In genomic region chr11:68271023-68271780, GRCh38 we compare ENCODE assay signal across 1 cellular context.
TF ChIP-seq lines count a peak whose summit lies in the region.

No MANE protein-coding gene starts in this region.

TF ChIP-seq in K562, 482 proteins besides CTCF, POLR2A, EP300 and RAD21 (continued from another document and continues in another):
- TF ChIP-seq, protein P1, sequence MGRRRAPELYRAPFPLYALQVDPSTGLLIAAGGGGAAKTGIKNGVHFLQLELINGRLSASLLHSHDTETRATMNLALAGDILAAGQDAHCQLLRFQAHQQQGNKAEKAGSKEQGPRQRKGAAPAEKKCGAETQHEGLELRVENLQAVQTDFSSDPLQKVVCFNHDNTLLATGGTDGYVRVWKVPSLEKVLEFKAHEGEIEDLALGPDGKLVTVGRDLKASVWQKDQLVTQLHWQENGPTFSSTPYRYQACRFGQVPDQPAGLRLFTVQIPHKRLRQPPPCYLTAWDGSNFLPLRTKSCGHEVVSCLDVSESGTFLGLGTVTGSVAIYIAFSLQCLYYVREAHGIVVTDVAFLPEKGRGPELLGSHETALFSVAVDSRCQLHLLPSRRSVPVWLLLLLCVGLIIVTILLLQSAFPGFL (CRISPR knock-in tag; IDR thresholded peaks at IDR 0.05): no peak
- TF ChIP-seq ZNF146 (CRISPR knock-in tag; IDR thresholded peaks at IDR 0.05; ENCODE audit: unreplicated experiment) (no peak), ZNF354B (CRISPR knock-in tag; IDR thresholded peaks at IDR 0.05) (no peak), FOXK2 (conservative IDR thresholded peaks at IDR 0.05 in 1 of 2, IDR thresholded peaks at IDR 0.05 in 1 of 2; ENCODE audit: low read depth in 2 of 2) (peak; percentile 88 to 92), PTBP1 (IDR thresholded peaks at IDR 0.05; ENCODE audit: low read depth, low read length) (no peak), SRSF1 (IDR thresholded peaks at IDR 0.05; ENCODE audit: low read depth, low read length) (no peak), ZNF586 (CRISPR knock-in tag; conservative IDR thresholded peaks at IDR 0.05) (no peak), SMAD1 (IDR thresholded peaks at IDR 0.05; ENCODE audit: low read depth, low read length, partially characterized antibody) (no peak), MCM2 (IDR thresholded peaks at IDR 0.05; ENCODE audit: low read depth) (no peak), CREB5 (CRISPR knock-in tag; IDR thresholded peaks at IDR 0.05) (peak; percentile 53; the same call in 1 of the 2 replicates), MYC (IDR thresholded peaks at IDR 0.05; ENCODE audit: low read depth, low read length) (peak; percentile 83), MYC (CRISPR knock-in tag; IDR thresholded peaks at IDR 0.05; ENCODE audit: borderline replicate concordance, low read depth) (0 out of 2 replicates have a peak, but pooled peaks have one; percentile 30), SMAD3 (CRISPR knock-in tag; conservative IDR thresholded peaks at IDR 0.05) (no peak), TAF7 (tag; IDR thresholded peaks at IDR 0.05) (peak; percentile 61), GATAD2A (IDR thresholded peaks at IDR 0.05) (0 out of 2 replicates have a peak, but pooled peaks have one; percentile 43), ZNF165 (CRISPR knock-in tag; IDR thresholded peaks at IDR 0.05; ENCODE audit: borderline replicate concordance) (no peak), TCF3 (CRISPR knock-in tag; IDR thresholded peaks at IDR 0.05) (no peak; the same call in 1 of the 2 replicates), EGR1 (conservative IDR thresholded peaks at IDR 0.05) (no peak), OTX1 (CRISPR knock-in tag; IDR thresholded peaks at IDR 0.05) (peak; percentile 92), MCM5 (IDR thresholded peaks at IDR 0.05; ENCODE audit: low read depth) (no peak), HINFP (tag; conservative IDR thresholded peaks at IDR 0.05; ENCODE audit: low read depth) (no peak), TCF7L2 (IDR thresholded peaks at IDR 0.05; ENCODE audit: low read depth, low read length) (0 out of 2 replicates have a peak, but pooled peaks have one; percentile 9), ZNF282 (CRISPR knock-in tag; IDR thresholded peaks at IDR 0.05) (no peak), HMGXB4 (CRISPR knock-in tag; IDR thresholded peaks at IDR 0.05) (no peak; the same call in 1 of the 2 replicates), MITF (IDR thresholded peaks at IDR 0.05) (no peak), ADNP (tag; IDR thresholded peaks at IDR 0.05) (no peak), ZNF197 (CRISPR knock-in tag; IDR thresholded peaks at IDR 0.05; ENCODE audit: low read depth) (no peak; the same call in 1 of the 2 replicates), ZNF551 (CRISPR knock-in tag; IDR thresholded peaks at IDR 0.05) (no peak), RBM17 (IDR thresholded peaks at IDR 0.05; ENCODE audit: borderline replicate concordance, low read depth, low read length) (no peak), ZNF639 (CRISPR knock-in tag; conservative IDR thresholded peaks at IDR 0.05 in 1 of 2, IDR thresholded peaks at IDR 0.05 in 1 of 2) (no peak), U2AF2 (optimal IDR thresholded peaks at IDR 0.05; ENCODE audit: low read depth, low read length) (no peak), POLR3A (IDR thresholded peaks at IDR 0.05; ENCODE audit: borderline replicate concordance, extremely low read depth, insufficient read depth, insufficient read length) (no peak), DNMT1 (IDR thresholded peaks at IDR 0.05) (no peak), HIVEP1 (CRISPR knock-in tag; IDR thresholded peaks at IDR 0.05) (no peak), MTA1 (IDR thresholded peaks at IDR 0.05; ENCODE audit: borderline replicate concordance) (no peak), CEBPB (tag; IDR thresholded peaks at IDR 0.05) (no peak), ZBTB7A (IDR thresholded peaks at IDR 0.05; ENCODE audit: borderline replicate concordance, control insufficient read depth, low read depth, low read length) (peak; percentile 55; the same call in 1 of the 2 replicates), NR1H2 (CRISPR knock-in tag; IDR thresholded peaks at IDR 0.05) (no peak; the same call in 1 of the 2 replicates), TAF9B (IDR thresholded peaks at IDR 0.05; ENCODE audit: partially characterized antibody) (no peak), FUS (optimal IDR thresholded peaks at IDR 0.05; ENCODE audit: low read depth, low read length) (no peak), SMARCB1 (IDR thresholded peaks at IDR 0.05; ENCODE audit: insufficient read length, low read depth) (no peak), ZFPM2 (CRISPR knock-in tag; IDR thresholded peaks at IDR 0.05) (peak; percentile 40; the same call in 1 of the 2 replicates), HEY1 (CRISPR knock-in tag; IDR thresholded peaks at IDR 0.05; ENCODE audit: borderline replicate concordance) (no peak), TAF1 (IDR thresholded peaks at IDR 0.05; ENCODE audit: control insufficient read depth, extremely low read depth, insufficient read depth, low read length, severe bottlenecking) (peak; percentile 69), JUND (IDR thresholded peaks at IDR 0.05; ENCODE audit: borderline replicate concordance, low read depth, low read length) (peak; percentile 74), JUND (tag; IDR thresholded peaks at IDR 0.05; ENCODE audit: borderline replicate concordance, low read depth, low read length) (peak; percentile 33; the same call in 1 of the 3 replicates), CEBPG (CRISPR knock-in tag; IDR thresholded peaks at IDR 0.05) (no peak), CEBPG (tag; conservative IDR thresholded peaks at IDR 0.05 in 1 of 2, IDR thresholded peaks at IDR 0.05 in 1 of 2) (no peak), TARDBP (IDR thresholded peaks at IDR 0.05) (no peak), ZNF780A (CRISPR knock-in tag; IDR thresholded peaks at IDR 0.05) (no peak), HNRNPL (IDR thresholded peaks at IDR 0.05; ENCODE audit: low read depth, low read length) (no peak)
- TF ChIP-seq, protein P2, sequence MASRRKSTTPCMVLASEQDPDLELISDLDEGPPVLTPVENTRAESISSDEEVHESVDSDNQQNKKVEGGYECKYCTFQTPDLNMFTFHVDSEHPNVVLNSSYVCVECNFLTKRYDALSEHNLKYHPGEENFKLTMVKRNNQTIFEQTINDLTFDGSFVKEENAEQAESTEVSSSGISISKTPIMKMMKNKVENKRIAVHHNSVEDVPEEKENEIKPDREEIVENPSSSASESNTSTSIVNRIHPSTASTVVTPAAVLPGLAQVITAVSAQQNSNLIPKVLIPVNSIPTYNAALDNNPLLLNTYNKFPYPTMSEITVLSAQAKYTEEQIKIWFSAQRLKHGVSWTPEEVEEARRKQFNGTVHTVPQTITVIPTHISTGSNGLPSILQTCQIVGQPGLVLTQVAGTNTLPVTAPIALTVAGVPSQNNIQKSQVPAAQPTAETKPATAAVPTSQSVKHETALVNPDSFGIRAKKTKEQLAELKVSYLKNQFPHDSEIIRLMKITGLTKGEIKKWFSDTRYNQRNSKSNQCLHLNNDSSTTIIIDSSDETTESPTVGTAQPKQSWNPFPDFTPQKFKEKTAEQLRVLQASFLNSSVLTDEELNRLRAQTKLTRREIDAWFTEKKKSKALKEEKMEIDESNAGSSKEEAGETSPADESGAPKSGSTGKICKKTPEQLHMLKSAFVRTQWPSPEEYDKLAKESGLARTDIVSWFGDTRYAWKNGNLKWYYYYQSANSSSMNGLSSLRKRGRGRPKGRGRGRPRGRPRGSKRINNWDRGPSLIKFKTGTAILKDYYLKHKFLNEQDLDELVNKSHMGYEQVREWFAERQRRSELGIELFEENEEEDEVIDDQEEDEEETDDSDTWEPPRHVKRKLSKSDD (conservative IDR thresholded peaks at IDR 0.05; ENCODE audit: low read length): no peak
- TF ChIP-seq, protein P3, sequence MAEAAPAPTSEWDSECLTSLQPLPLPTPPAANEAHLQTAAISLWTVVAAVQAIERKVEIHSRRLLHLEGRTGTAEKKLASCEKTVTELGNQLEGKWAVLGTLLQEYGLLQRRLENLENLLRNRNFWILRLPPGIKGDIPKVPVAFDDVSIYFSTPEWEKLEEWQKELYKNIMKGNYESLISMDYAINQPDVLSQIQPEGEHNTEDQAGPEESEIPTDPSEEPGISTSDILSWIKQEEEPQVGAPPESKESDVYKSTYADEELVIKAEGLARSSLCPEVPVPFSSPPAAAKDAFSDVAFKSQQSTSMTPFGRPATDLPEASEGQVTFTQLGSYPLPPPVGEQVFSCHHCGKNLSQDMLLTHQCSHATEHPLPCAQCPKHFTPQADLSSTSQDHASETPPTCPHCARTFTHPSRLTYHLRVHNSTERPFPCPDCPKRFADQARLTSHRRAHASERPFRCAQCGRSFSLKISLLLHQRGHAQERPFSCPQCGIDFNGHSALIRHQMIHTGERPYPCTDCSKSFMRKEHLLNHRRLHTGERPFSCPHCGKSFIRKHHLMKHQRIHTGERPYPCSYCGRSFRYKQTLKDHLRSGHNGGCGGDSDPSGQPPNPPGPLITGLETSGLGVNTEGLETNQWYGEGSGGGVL (CRISPR knock-in tag; IDR thresholded peaks at IDR 0.05): no peak
- TF ChIP-seq, protein P4, sequence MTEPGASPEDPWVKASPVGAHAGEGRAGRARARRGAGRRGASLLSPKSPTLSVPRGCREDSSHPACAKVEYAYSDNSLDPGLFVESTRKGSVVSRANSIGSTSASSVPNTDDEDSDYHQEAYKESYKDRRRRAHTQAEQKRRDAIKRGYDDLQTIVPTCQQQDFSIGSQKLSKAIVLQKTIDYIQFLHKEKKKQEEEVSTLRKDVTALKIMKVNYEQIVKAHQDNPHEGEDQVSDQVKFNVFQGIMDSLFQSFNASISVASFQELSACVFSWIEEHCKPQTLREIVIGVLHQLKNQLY (CRISPR knock-in tag; conservative IDR thresholded peaks at IDR 0.05): no peak
- TF ChIP-seq, protein P5, sequence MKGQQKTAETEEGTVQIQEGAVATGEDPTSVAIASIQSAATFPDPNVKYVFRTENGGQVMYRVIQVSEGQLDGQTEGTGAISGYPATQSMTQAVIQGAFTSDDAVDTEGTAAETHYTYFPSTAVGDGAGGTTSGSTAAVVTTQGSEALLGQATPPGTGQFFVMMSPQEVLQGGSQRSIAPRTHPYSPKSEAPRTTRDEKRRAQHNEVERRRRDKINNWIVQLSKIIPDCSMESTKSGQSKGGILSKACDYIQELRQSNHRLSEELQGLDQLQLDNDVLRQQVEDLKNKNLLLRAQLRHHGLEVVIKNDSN (CRISPR knock-in tag; IDR thresholded peaks at IDR 0.05): no peak
- TF ChIP-seq, protein P6, sequence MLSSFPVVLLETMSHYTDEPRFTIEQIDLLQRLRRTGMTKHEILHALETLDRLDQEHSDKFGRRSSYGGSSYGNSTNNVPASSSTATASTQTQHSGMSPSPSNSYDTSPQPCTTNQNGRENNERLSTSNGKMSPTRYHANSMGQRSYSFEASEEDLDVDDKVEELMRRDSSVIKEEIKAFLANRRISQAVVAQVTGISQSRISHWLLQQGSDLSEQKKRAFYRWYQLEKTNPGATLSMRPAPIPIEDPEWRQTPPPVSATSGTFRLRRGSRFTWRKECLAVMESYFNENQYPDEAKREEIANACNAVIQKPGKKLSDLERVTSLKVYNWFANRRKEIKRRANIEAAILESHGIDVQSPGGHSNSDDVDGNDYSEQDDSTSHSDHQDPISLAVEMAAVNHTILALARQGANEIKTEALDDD (IDR thresholded peaks at IDR 0.05): peak; percentile 84
